1 cellular context compared by ENCODE assay signal in genomic region chr1:85259118-85259865, GRCh38.
TF ChIP-seq lines count a peak whose summit lies in the region.

Gene C1orf52 (minus strand): TSS chr1:85259662. CDS start chr1:85259633, 29 bp downstream.

TF ChIP-seq in HepG2, 621 proteins besides CTCF, POLR2A, EP300 and RAD21 (continued from another document and continues in another):
- TF ChIP-seq ZUFSP (CRISPR knock-in tag; IDR thresholded peaks at IDR 0.05; ENCODE audit: borderline replicate concordance) (no peak), ZNF609 (CRISPR knock-in tag; IDR thresholded peaks at IDR 0.05; ENCODE audit: borderline replicate concordance) (no peak), HOXA3 (CRISPR knock-in tag; IDR thresholded peaks at IDR 0.05) (peak; percentile 50; the same call in 1 of the 2 replicates), MED1 (CRISPR knock-in tag; IDR thresholded peaks at IDR 0.05) (peak; percentile 50), CC2D1A (CRISPR knock-in tag; IDR thresholded peaks at IDR 0.05) (no peak), ZNF607 (CRISPR knock-in tag; IDR thresholded peaks at IDR 0.05; ENCODE audit: borderline replicate concordance) (0 out of 2 replicates have a peak, but pooled peaks have one; percentile 22), DMAP1 (CRISPR knock-in tag; IDR thresholded peaks at IDR 0.05) (peak; percentile 63; the same call in 1 of the 2 replicates), XRCC5 (optimal IDR thresholded peaks at IDR 0.05; ENCODE audit: low read length) (peak; percentile 89), GABPA (IDR thresholded peaks at IDR 0.05; ENCODE audit: low read depth, low read length) (peak; percentile 85), GABPA (CRISPR knock-in tag; IDR thresholded peaks at IDR 0.05; ENCODE audit: low read depth) (peak; percentile 96), ZNF160 (CRISPR knock-in tag; IDR thresholded peaks at IDR 0.05) (peak; percentile 58; the same call in 1 of the 2 replicates), ZNF367 (CRISPR knock-in tag; IDR thresholded peaks at IDR 0.05; ENCODE audit: borderline replicate concordance) (no peak), MXD4 (CRISPR knock-in tag; IDR thresholded peaks at IDR 0.05) (peak; percentile 63), YEATS2 (CRISPR knock-in tag; IDR thresholded peaks at IDR 0.05; ENCODE audit: borderline replicate concordance) (peak; percentile 87; the same call in 1 of the 2 replicates), ZNF549 (CRISPR knock-in tag; IDR thresholded peaks at IDR 0.05) (no peak), MIER3 (CRISPR knock-in tag; IDR thresholded peaks at IDR 0.05; ENCODE audit: borderline replicate concordance) (peak; percentile 43; the same call in 1 of the 2 replicates), BRF2 (CRISPR knock-in tag; IDR thresholded peaks at IDR 0.05) (no peak), IRF2 (CRISPR knock-in tag; IDR thresholded peaks at IDR 0.05) (peak; percentile 71), TAF1 (CRISPR knock-in tag; IDR thresholded peaks at IDR 0.05) (peak; percentile 73), SP2 (CRISPR knock-in tag; IDR thresholded peaks at IDR 0.05) (peak; percentile 80), BATF2 (CRISPR knock-in tag; IDR thresholded peaks at IDR 0.05) (no peak), MYC (CRISPR knock-in tag; IDR thresholded peaks at IDR 0.05; ENCODE audit: borderline replicate concordance) (peak; percentile 65; the same call in 1 of the 2 replicates), SMARCE1 (IDR thresholded peaks at IDR 0.05; ENCODE audit: borderline replicate concordance) (no peak), ZFAT (CRISPR knock-in tag; conservative IDR thresholded peaks at IDR 0.05) (no peak), ZNF746 (CRISPR knock-in tag; IDR thresholded peaks at IDR 0.05) (no peak), ELF3 (CRISPR knock-in tag; IDR thresholded peaks at IDR 0.05) (peak; percentile 63), ZNF547 (CRISPR knock-in tag; IDR thresholded peaks at IDR 0.05) (peak; percentile 76; the same call in 1 of the 2 replicates), CBX5 (CRISPR knock-in tag; IDR thresholded peaks at IDR 0.05; ENCODE audit: borderline replicate concordance) (peak; percentile 45; the same call in 1 of the 2 replicates), NCOA1 (CRISPR knock-in tag; IDR thresholded peaks at IDR 0.05) (no peak), ZFY (CRISPR knock-in tag; IDR thresholded peaks at IDR 0.05) (peak; percentile 61), ATF7-NPFF (CRISPR knock-in tag; IDR thresholded peaks at IDR 0.05; ENCODE audit: low read depth) (0 out of 2 replicates have a peak, but pooled peaks have one; percentile 35), GLI4 (CRISPR knock-in tag; IDR thresholded peaks at IDR 0.05; ENCODE audit: borderline replicate concordance) (0 out of 2 replicates have a peak, but pooled peaks have one; percentile 42), ZNF724P (CRISPR knock-in tag; IDR thresholded peaks at IDR 0.05; ENCODE audit: borderline replicate concordance) (no peak), ZNF333 (CRISPR knock-in tag; IDR thresholded peaks at IDR 0.05; ENCODE audit: borderline replicate concordance) (0 out of 2 replicates have a peak, but pooled peaks have one; percentile 62)
- TF ChIP-seq, protein P1, sequence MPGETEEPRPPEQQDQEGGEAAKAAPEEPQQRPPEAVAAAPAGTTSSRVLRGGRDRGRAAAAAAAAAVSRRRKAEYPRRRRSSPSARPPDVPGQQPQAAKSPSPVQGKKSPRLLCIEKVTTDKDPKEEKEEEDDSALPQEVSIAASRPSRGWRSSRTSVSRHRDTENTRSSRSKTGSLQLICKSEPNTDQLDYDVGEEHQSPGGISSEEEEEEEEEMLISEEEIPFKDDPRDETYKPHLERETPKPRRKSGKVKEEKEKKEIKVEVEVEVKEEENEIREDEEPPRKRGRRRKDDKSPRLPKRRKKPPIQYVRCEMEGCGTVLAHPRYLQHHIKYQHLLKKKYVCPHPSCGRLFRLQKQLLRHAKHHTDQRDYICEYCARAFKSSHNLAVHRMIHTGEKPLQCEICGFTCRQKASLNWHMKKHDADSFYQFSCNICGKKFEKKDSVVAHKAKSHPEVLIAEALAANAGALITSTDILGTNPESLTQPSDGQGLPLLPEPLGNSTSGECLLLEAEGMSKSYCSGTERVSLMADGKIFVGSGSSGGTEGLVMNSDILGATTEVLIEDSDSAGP (CRISPR knock-in tag; IDR thresholded peaks at IDR 0.05; ENCODE audit: borderline replicate concordance) = peak; percentile 67; the same call in 1 of the 2 replicates
- TF ChIP-seq, protein P2, sequence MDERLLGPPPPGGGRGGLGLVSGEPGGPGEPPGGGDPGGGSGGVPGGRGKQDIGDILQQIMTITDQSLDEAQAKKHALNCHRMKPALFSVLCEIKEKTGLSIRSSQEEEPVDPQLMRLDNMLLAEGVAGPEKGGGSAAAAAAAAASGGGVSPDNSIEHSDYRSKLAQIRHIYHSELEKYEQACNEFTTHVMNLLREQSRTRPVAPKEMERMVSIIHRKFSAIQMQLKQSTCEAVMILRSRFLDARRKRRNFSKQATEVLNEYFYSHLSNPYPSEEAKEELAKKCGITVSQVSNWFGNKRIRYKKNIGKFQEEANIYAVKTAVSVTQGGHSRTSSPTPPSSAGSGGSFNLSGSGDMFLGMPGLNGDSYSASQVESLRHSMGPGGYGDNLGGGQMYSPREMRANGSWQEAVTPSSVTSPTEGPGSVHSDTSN (CRISPR knock-in tag; IDR thresholded peaks at IDR 0.05) = no peak
- TF ChIP-seq, protein P3, sequence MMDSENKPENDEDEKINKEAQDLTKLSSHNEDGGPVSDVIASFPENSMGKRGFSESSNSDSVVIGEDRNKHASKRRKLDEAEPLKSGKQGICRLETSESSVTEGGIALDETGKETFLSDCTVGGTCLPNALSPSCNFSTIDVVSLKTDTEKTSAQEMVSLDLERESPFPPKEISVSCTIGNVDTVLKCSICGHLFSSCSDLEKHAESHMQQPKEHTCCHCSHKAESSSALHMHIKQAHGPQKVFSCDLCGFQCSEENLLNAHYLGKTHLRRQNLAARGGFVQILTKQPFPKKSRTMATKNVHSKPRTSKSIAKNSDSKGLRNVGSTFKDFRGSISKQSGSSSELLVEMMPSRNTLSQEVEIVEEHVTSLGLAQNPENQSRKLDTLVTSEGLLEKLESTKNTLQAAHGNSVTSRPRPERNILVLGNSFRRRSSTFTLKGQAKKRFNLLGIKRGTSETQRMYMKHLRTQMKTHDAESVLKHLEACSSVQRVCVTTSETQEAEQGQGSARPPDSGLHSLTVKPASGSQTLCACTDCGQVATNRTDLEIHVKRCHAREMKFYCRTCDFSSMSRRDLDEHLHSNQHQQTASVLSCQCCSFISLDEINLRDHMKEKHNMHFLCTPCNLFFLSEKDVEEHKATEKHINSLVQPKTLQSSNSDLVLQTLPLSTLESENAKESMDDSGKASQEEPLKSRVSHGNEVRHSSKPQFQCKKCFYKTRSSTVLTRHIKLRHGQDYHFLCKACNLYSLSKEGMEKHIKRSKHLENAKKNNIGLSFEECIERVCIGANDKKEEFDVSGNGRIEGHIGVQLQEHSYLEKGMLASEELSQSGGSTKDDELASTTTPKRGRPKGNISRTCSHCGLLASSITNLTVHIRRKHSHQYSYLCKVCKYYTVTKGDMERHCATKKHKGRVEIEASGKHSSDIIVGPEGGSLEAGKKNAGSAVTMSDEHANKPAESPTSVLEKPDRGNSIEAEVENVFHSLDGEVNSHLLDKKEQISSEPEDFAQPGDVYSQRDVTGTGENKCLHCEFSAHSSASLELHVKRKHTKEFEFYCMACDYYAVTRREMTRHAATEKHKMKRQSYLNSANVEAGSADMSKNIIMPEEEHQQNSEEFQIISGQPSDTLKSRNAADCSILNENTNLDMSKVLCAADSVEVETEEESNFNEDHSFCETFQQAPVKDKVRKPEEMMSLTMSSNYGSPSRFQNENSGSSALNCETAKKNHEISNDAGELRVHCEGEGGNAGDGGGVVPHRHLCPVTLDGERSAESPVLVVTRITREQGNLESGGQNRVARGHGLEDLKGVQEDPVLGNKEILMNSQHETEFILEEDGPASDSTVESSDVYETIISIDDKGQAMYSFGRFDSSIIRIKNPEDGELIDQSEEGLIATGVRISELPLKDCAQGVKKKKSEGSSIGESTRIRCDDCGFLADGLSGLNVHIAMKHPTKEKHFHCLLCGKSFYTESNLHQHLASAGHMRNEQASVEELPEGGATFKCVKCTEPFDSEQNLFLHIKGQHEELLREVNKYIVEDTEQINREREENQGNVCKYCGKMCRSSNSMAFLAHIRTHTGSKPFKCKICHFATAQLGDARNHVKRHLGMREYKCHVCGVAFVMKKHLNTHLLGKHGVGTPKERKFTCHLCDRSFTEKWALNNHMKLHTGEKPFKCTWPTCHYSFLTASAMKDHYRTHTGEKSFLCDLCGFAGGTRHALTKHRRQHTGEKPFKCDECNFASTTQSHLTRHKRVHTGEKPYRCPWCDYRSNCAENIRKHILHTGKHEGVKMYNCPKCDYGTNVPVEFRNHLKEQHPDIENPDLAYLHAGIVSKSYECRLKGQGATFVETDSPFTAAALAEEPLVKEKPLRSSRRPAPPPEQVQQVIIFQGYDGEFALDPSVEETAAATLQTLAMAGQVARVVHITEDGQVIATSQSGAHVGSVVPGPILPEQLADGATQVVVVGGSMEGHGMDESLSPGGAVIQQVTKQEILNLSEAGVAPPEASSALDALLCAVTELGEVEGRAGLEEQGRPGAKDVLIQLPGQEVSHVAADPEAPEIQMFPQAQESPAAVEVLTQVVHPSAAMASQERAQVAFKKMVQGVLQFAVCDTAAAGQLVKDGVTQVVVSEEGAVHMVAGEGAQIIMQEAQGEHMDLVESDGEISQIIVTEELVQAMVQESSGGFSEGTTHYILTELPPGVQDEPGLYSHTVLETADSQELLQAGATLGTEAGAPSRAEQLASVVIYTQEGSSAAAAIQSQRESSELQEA (CRISPR knock-in tag; IDR thresholded peaks at IDR 0.05; ENCODE audit: not compliant biosample characterization) = peak; percentile 79
- TF ChIP-seq, protein P4, sequence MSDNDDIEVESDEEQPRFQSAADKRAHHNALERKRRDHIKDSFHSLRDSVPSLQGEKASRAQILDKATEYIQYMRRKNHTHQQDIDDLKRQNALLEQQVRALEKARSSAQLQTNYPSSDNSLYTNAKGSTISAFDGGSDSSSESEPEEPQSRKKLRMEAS (IDR thresholded peaks at IDR 0.05) = peak; percentile 50
